ENCODE assay signal across 15 cellular contexts in genomic region chr1:107246775-107247345, GRCh38.
DNase-seq lines count a peak whose midpoint lies in the region; ATAC-seq and TF ChIP-seq lines count a peak whose summit lies in the region.
"Had no signal": no experiment of that assay in that cellular context is flagged by ENCODE, and none has a peak within 500 bp of the region (broad histone marks: within the 10 kb centered on the region; RNA-seq: fewer than 3 reads in every experiment).

No MANE protein-coding gene starts in this region.

- TF ChIP-seq POLR2A in erythroblast (IDR thresholded peaks at IDR 0.05; ENCODE audit: low read length) (no peak), Peyer's patch (IDR thresholded peaks at IDR 0.05) (no peak)

- peaks cover 50% of the 10 kb centered on the region for H3K4me1 Mint-ChIP-seq in stimulated activated memory B cell treated with anti-CD40 and anti-IgM and Interleukin-4, amounts not matched to agents 10 μg/mL and 1 μg/mL and 100 μg/mL, for 72 hours
- H3K4me1 Mint-ChIP-seq in Calu3 (ENCODE audit: low read depth, unreplicated experiment), result no peaks in the 10 kb centered on the region
- H3K4me1 Mint-ChIP-seq: CD8-positive, alpha-beta memory T cell had no signal

- H3K36me3 ChIP-seq in Peyer's patch, result no peaks in the 10 kb centered on the region

- no peaks in the 10 kb centered on the region for H3K36me3 Mint-ChIP-seq in stimulated activated memory B cell treated with anti-CD40 and anti-IgM and Interleukin-4, amounts not matched to agents 10 μg/mL and 1 μg/mL and 100 μg/mL, for 72 hours
- no peaks in the 10 kb centered on the region for H3K36me3 Mint-ChIP-seq in Calu3 (ENCODE audit: insufficient read depth, unreplicated experiment)
- H3K36me3 Mint-ChIP-seq: CD8-positive, alpha-beta memory T cell; natural killer cell treated with Interleukin-12 subunit alpha and Interleukin-12 subunit beta and Interleukin-15 and Interleukin-18, amount 100 ng/mL, for 72 hours had no signal

- H3K4me1 ChIP-seq in Peyer's patch, result no peaks in the 10 kb centered on the region
- H3K4me1 ChIP-seq: testis had no signal

- peak overlapping the region; percentile 99 for H3K27ac Mint-ChIP-seq in stimulated activated memory B cell treated with anti-CD40 and anti-IgM and Interleukin-4, amounts not matched to agents 10 μg/mL and 1 μg/mL and 100 μg/mL, for 72 hours
- no peak overlapping the region for H3K27ac Mint-ChIP-seq in Calu3 (ENCODE audit: unreplicated experiment)
- H3K27ac Mint-ChIP-seq: CD8-positive, alpha-beta memory T cell; natural killer cell treated with Interleukin-12 subunit alpha and Interleukin-12 subunit beta and Interleukin-15 and Interleukin-18, amount 100 ng/mL, for 72 hours had no signal

- H3K9me3 ChIP-seq in Peyer's patch, result no peaks in the 10 kb centered on the region
- H3K9me3 ChIP-seq: testis had no signal

- DNase-seq in NCI-H1417 (lab: John Stamatoyannopoulos, UW) (peak in 2 of 3 experiments; percentile 25 to 70), erythroblast (lab: John Stamatoyannopoulos, UW) (no peak), Peyer's patch (no peak), Calu3 (no peak)
- DNase-seq: activated CD4-positive, alpha-beta T cell treated with anti-CD3 and anti-CD28 coated beads, Interleukin-2, amount 50 U/mL, for 48 hours; activated gamma-delta T cell; CD8-positive, alpha-beta memory T cell; glutamatergic neuron; left colon; T-helper 2 cell; testis had no signal

- H3K27ac ChIP-seq in Peyer's patch, result peak overlapping the region in 2 of 4 donors; percentile 25 to 34
- H3K27ac ChIP-seq: testis had no signal

- no peak overlapping the region for H3K4me3 ChIP-seq in Peyer's patch
- H3K4me3 ChIP-seq: testis had no signal

- BruUV-seq in Calu3 (replicated peaks; lab: Mats Ljungman, UMichigan), result no TSS peak

- intact Hi-C loops in Calu3 (cut with micrococcal nuclease; ENCODE audit: unreplicated experiment), result no loop called here

- H3K27me3 Mint-ChIP-seq in stimulated activated memory B cell treated with anti-CD40 and anti-IgM and Interleukin-4, amounts not matched to agents 10 μg/mL and 1 μg/mL and 100 μg/mL, for 72 hours, result no peaks in the 10 kb centered on the region
- no peaks in the 10 kb centered on the region for H3K27me3 Mint-ChIP-seq in Calu3 (ENCODE audit: unreplicated experiment)
- H3K27me3 Mint-ChIP-seq: CD8-positive, alpha-beta memory T cell had no signal

- H3K9me3 Mint-ChIP-seq in stimulated activated memory B cell treated with anti-CD40 and anti-IgM and Interleukin-4, amounts not matched to agents 10 μg/mL and 1 μg/mL and 100 μg/mL, for 72 hours, result no peaks in the 10 kb centered on the region
- peaks cover 3% of the 10 kb centered on the region for H3K9me3 Mint-ChIP-seq in Calu3 (ENCODE audit: low read depth, unreplicated experiment)
- H3K9me3 Mint-ChIP-seq: CD8-positive, alpha-beta memory T cell had no signal

- TF ChIP-seq CTCF in Peyer's patch (IDR thresholded peaks at IDR 0.05) (no peak), Calu3 (IDR thresholded peaks at IDR 0.05; ENCODE audit: unreplicated experiment) (no peak)

- H3K4me3 Mint-ChIP-seq in stimulated activated memory B cell treated with anti-CD40 and anti-IgM and Interleukin-4, amounts not matched to agents 10 μg/mL and 1 μg/mL and 100 μg/mL, for 72 hours, result peak overlapping the region; percentile 70
- H3K4me3 Mint-ChIP-seq in Calu3 (ENCODE audit: low read depth, unreplicated experiment), result no peak overlapping the region
- H3K4me3 Mint-ChIP-seq: CD8-positive, alpha-beta memory T cell; natural killer cell treated with Interleukin-12 subunit alpha and Interleukin-12 subunit beta and Interleukin-15 and Interleukin-18, amount 100 ng/mL, for 72 hours had no signal

- H3K27me3 ChIP-seq in Peyer's patch, result no peaks in the 10 kb centered on the region
- H3K27me3 ChIP-seq: testis had no signal

- CTCF ChIA-PET in Calu3 (lab: Charles Lee), result interaction anchor here (0.7 kb wide), 1 partner anchor 35 kb away, joined by 5 read pairs; no protein-coding TSS in a partner anchor

- ATAC-seq in GM19395 (IDR thresholded peaks at IDR 0.05; ENCODE audit: unreplicated experiment) (peak; percentile 58), HG02759 (IDR thresholded peaks at IDR 0.05; ENCODE audit: unreplicated experiment) (peak; percentile 70)
- peak; percentile 84 for ATAC-seq in stimulated activated memory B cell treated with anti-CD40 and anti-IgM and Interleukin-4, amounts not matched to agents 10 μg/mL and 1 μg/mL and 100 μg/mL, for 72 hours
- ATAC-seq: left colon; natural killer cell treated with Interleukin-12 subunit alpha and Interleukin-12 subunit beta and Interleukin-15 and Interleukin-18, amount 100 ng/mL, for 72 hours had no signal

Comparison
In these comparisons a context has a peak if more than half of its experiments do, and no peak if none do; other contexts are left out.
1. DNase-seq: peak in NCI-H1417 (2 of 3); none in erythroblast (0 of 2), Peyer's patch (0 of 3) and Calu3 (single experiment).
2. Peak in every context shown above with its lines, with median percentiles within 50 percentile points of each other: ATAC-seq.